ENCODE assay signal across 9 cellular contexts in the genomic region with DNA sequence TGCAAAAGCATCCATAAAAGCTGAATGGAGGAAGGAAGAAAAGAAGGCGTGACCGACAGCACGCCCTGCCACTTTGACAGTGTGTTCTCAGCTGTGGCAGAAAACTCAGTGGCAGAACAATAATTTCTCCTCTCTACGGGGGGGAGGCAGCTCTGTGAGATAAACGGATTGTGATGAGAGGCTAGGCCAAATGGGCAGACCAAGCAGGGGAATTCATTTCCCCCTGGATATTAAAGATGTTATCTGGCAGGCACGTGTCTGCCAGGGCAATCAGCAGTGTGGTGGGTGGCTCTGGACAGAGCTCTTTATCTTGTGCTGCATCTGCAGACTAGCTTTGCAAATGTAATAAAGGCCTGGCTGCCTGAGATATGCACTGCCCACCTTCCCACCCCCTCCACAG. TPM values are rescaled to one million over a fixed set of nuclear protein-coding genes. Genes with fewer than 3 reads are reported as not detected.
A peak's percentile ranks its signal among the peaks of the same experiment; 100 is the strongest.
DNase-seq lines count a peak whose midpoint lies in the region; ATAC-seq and TF ChIP-seq lines count a peak whose summit lies in the region.
"Had no signal": no experiment of that assay in that cellular context is flagged by ENCODE, and none has a peak within 500 bp of the region (broad histone marks: within the 10 kb centered on the region; RNA-seq: fewer than 3 reads in every experiment).

No MANE protein-coding gene starts in this region.

- DNase-seq in COR-L47 (lab: John Stamatoyannopoulos, UW) = peak; percentile 43
- no peak for DNase-seq in mesothelial cell of epicardium (ENCODE audit: low spot score in 2 of 2, unreplicated experiment in 2 of 2)
- no peak for DNase-seq in mesenteric fat pad (ENCODE audit: low spot score)
- no peak for DNase-seq in kidney tubule cell (ENCODE audit: low spot score)
- DNase-seq in MV-4-11 (lab: John Stamatoyannopoulos, UW) = no peak
- DNase-seq: DMS79 treated with DMSO at 0.1 percent for 48 hours had no signal

- peaks cover 3% of the 10 kb centered on the region for H4K20me1 ChIP-seq in Loucy (ENCODE audit: insufficient read depth, low read length, poor library complexity, severe bottlenecking)

- peaks cover 6% of the 10 kb centered on the region; the same call in 1 of the 2 replicates for H3F3A ChIP-seq in Loucy (ENCODE audit: low read depth)

- peak overlapping the region; percentile 90 for H3K27ac ChIP-seq in VCaP

- peaks cover 29% of the 10 kb centered on the region for H3K79me2 ChIP-seq in Loucy (ENCODE audit: insufficient read depth, low read length)

- no peak overlapping the region for H2AFZ ChIP-seq in Loucy (ENCODE audit: low read length)

- H3K36me3 Mint-ChIP-seq in mesothelial cell of epicardium = no peaks in the 10 kb centered on the region

- peak overlapping the region; percentile 55 for H3K27ac Mint-ChIP-seq in mesothelial cell of epicardium

- H3K4me3 ChIP-seq in Loucy (ENCODE audit: low read length, poor library complexity, severe bottlenecking) = peak overlapping the region; percentile 19

- no peaks in the 10 kb centered on the region for H3K27me3 ChIP-seq in Loucy (ENCODE audit: insufficient read depth, low read length, poor library complexity, severe bottlenecking)

- H3K4me3 Mint-ChIP-seq in mesothelial cell of epicardium = peak overlapping the region; percentile 15

- no peak for ATAC-seq in GM18868 (IDR thresholded peaks at IDR 0.05; ENCODE audit: unreplicated experiment)

- no peaks in the 10 kb centered on the region for H3K9me3 Mint-ChIP-seq in mesothelial cell of epicardium

- no peaks in the 10 kb centered on the region for H3K9me3 ChIP-seq in Loucy (ENCODE audit: insufficient read depth, low read depth, low read length)

- H3K4me2 ChIP-seq in Loucy (ENCODE audit: low read depth, low read length, poor library complexity, severe bottlenecking) = peak overlapping the region; percentile 69

- H3K9me2 ChIP-seq in Loucy (replicated peaks; ENCODE audit: low read depth, low read length) = no peaks in the 10 kb centered on the region

- H3K27me3 Mint-ChIP-seq in mesothelial cell of epicardium (ENCODE audit: low read depth) = no peaks in the 10 kb centered on the region

- TF ChIP-seq CTCF in Loucy (conservative IDR thresholded peaks at IDR 0.05; ENCODE audit: low read length) (no peak), VCaP (conservative IDR thresholded peaks at IDR 0.05) (no peak), mesothelial cell of epicardium (IDR thresholded peaks at IDR 0.05; ENCODE audit: unreplicated experiment) (no peak)

- H3K4me1 ChIP-seq in Loucy (ENCODE audit: insufficient read depth, low read length, poor library complexity, severe bottlenecking) = peaks cover 36% of the 10 kb centered on the region

- H3K36me3 ChIP-seq in Loucy (ENCODE audit: insufficient read depth, low read length) = no peaks in the 10 kb centered on the region

- H3K4me1 Mint-ChIP-seq in mesothelial cell of epicardium = peaks cover 24% of the 10 kb centered on the region

- H3K9ac ChIP-seq in Loucy (ENCODE audit: low read depth, low read length, poor library complexity, severe bottlenecking) = peak overlapping the region; percentile 56

RNA-seq across cellular contexts. Expression of a gene that starts 1.9 kb away (rescaled TPM):
- total RNA-seq in mesothelial cell of epicardium (25.1 to 29.3 TPM (median 26.9 TPM) in 3 replicates), mesenteric fat pad (57.0 TPM)

RNA-seq across cellular contexts. Expression of a gene that starts 6.9 kb away (rescaled TPM):
- total RNA-seq in mesothelial cell of epicardium (12.6 to 15.8 TPM (median 14.4 TPM) in 3 replicates), mesenteric fat pad (17.1 TPM)

RNA-seq across cellular contexts. Expression of a gene that starts 12.8 kb away (rescaled TPM):
- 0.44 to 0.47 TPM (median 0.45 TPM) in 3 replicates for total RNA-seq in mesothelial cell of epicardium
- total RNA-seq in mesenteric fat pad = 0.19 TPM

RNA-seq across cellular contexts. Expression of a gene that starts 50.0 kb away (rescaled TPM):
- total RNA-seq in mesothelial cell of epicardium (20.9 to 24.4 TPM (median 24.2 TPM) in 3 replicates), mesenteric fat pad (9.8 TPM)

RNA-seq across cellular contexts. Expression of a gene that starts 50.3 kb away (rescaled TPM):
- 36.4 to 44.3 TPM (median 41.2 TPM) in 3 replicates for total RNA-seq in mesothelial cell of epicardium
- 25.8 TPM for total RNA-seq in mesenteric fat pad
